15 cellular contexts compared by ENCODE assay signal in genomic region chr6:112939543-112939942, GRCh38.
DNase-seq lines count a peak whose midpoint lies in the region; ATAC-seq and TF ChIP-seq lines count a peak whose summit lies in the region.
"Had no signal": no experiment of that assay in that cellular context is flagged by ENCODE, and none has a peak within 500 bp of the region (broad histone marks: within the 10 kb centered on the region; RNA-seq: fewer than 3 reads in every experiment).

No MANE protein-coding gene starts in this region.

- no peak overlapping the region for H3K4me3 Mint-ChIP-seq in nephron
- H3K4me3 Mint-ChIP-seq: activated B cell treated with CpG ODN at 0.5 μM for 24 hours; activated naive CD8-positive, alpha-beta T cell treated with anti-CD3 and anti-CD28 coated beads for 36 hours had no signal

- H3K27ac ChIP-seq in VCaP = peak overlapping the region; percentile 61
- H3K27ac ChIP-seq in testis = no peak overlapping the region
- H3K27ac ChIP-seq: 22Rv1, thoracic aorta had no signal

- H3K36me3 Mint-ChIP-seq in nephron (ENCODE audit: low read depth) = no peaks in the 10 kb centered on the region
- H3K36me3 Mint-ChIP-seq: activated naive CD8-positive, alpha-beta T cell treated with anti-CD3 and anti-CD28 coated beads for 36 hours had no signal

- TF ChIP-seq CTCF in VCaP (conservative IDR thresholded peaks at IDR 0.05) (no peak), nephron (IDR thresholded peaks at IDR 0.05; ENCODE audit: unreplicated experiment in 3 of 3) (no peak), testis (IDR thresholded peaks at IDR 0.05) (no peak)

- peak overlapping the region; percentile 28 to 65 (median 36) for H3K27ac Mint-ChIP-seq in nephron
- H3K27ac Mint-ChIP-seq: activated B cell treated with CpG ODN at 0.5 μM for 24 hours; activated naive CD8-positive, alpha-beta T cell treated with anti-CD3 and anti-CD28 coated beads for 36 hours had no signal

- no peaks in the 10 kb centered on the region for H3K36me3 ChIP-seq in testis (ENCODE audit: low read depth, missing control alignments)
- H3K36me3 ChIP-seq: thoracic aorta had no signal

- TF ChIP-seq POLR2A in testis (IDR thresholded peaks at IDR 0.05) = no peak

- WGBS in testis, 2 donors = 84 to 91% methylated on average over 1 of the region's 1 CpG

- H3K4me3 ChIP-seq in testis = no peak overlapping the region
- H3K4me3 ChIP-seq: thoracic aorta had no signal

- H3K4me1 ChIP-seq in testis = no peaks in the 10 kb centered on the region

- H3K9me3 Mint-ChIP-seq in nephron = no peaks in the 10 kb centered on the region
- H3K9me3 Mint-ChIP-seq: activated B cell treated with CpG ODN at 0.5 μM for 24 hours; activated naive CD8-positive, alpha-beta T cell treated with anti-CD3 and anti-CD28 coated beads for 36 hours had no signal

- H3K27me3 ChIP-seq in testis = no peaks in the 10 kb centered on the region

- no peaks in the 10 kb centered on the region for H3K27me3 Mint-ChIP-seq in nephron (ENCODE audit: low read depth)
- H3K27me3 Mint-ChIP-seq: activated B cell treated with CpG ODN at 0.5 μM for 24 hours; activated naive CD8-positive, alpha-beta T cell treated with anti-CD3 and anti-CD28 coated beads for 36 hours had no signal

- peak; percentile 32 for DNase-seq in DMS 273 (lab: John Stamatoyannopoulos, UW; ENCODE audit: unreplicated experiment)
- no peak for DNase-seq in DMS 273 treated with DMSO at 0.1 percent for 48 hours (lab: John Stamatoyannopoulos, UW)
- peak; percentile 26 for DNase-seq in NCI-H2029 treated with DMSO at 0.1 percent for 48 hours (lab: John Stamatoyannopoulos, UW)
- no peak for DNase-seq in NCI-H2171 treated with DMSO at 0.1 percent for 48 hours (lab: John Stamatoyannopoulos, UW)
- no peak for DNase-seq in testis
- DNase-seq: activated B cell treated with CpG ODN at 0.5 μM for 24 hours; activated naive CD8-positive, alpha-beta T cell treated with anti-CD3 and anti-CD28 coated beads for 36 hours; KG1; mesenchymal stem cell; occipital lobe had no signal

- no peaks in the 10 kb centered on the region for H3K9me3 ChIP-seq in testis
- H3K9me3 ChIP-seq: thoracic aorta had no signal

- intact Hi-C loops in testis (cut with DNase I; ENCODE audit: low total_unique reads) = no loop called here

- H3K4me1 Mint-ChIP-seq in nephron = peaks cover 21% of the 10 kb centered on the region
- H3K4me1 Mint-ChIP-seq: activated B cell treated with CpG ODN at 0.5 μM for 24 hours; activated naive CD8-positive, alpha-beta T cell treated with anti-CD3 and anti-CD28 coated beads for 36 hours had no signal

- no peak for ATAC-seq in GM21786 (IDR thresholded peaks at IDR 0.05; ENCODE audit: unreplicated experiment)

Comparison
In these comparisons a context has a peak if more than half of its experiments do, and no peak if none do; other contexts are left out.
1. DNase-seq: peak in DMS 273 (single experiment) and NCI-H2029 treated with DMSO at 0.1 percent for 48 hours (single experiment); none in DMS 273 treated with DMSO at 0.1 percent for 48 hours (single experiment), NCI-H2171 treated with DMSO at 0.1 percent for 48 hours (single experiment) and testis (single experiment).